ENCODE assay signal across 12 cellular contexts in genomic region chr1:162019006-162019405, GRCh38. TPM values are rescaled to one million over a fixed set of nuclear protein-coding genes. Genes with fewer than 3 reads are reported as not detected.
DNase-seq lines count a peak whose midpoint lies in the region; ATAC-seq and TF ChIP-seq lines count a peak whose summit lies in the region.
"Had no signal": no experiment of that assay in that cellular context is flagged by ENCODE, and none has a peak within 500 bp of the region (broad histone marks: within the 10 kb centered on the region; RNA-seq: fewer than 3 reads in every experiment).

No MANE protein-coding gene starts in this region.

- peaks cover 0 to 50% (median 28%) of the 10 kb centered on the region in 12 donors for H3K4me1 ChIP-seq in heart left ventricle

- peak overlapping the region in 4 of 12 donors; percentile 12 to 28 (median 24) for H3K27ac ChIP-seq in heart left ventricle
- H3K27ac ChIP-seq: transverse colon had no signal

- TF ChIP-seq CTCF in heart left ventricle (IDR thresholded peaks at IDR 0.05) = no peak

- TF ChIP-seq POLR2A in heart left ventricle (IDR thresholded peaks at IDR 0.05) = no peak

- H3K36me3 ChIP-seq in heart left ventricle (peaks cover 0 to 24% (median 0%) of the 10 kb centered on the region in 9 donors), H7 (replicated peaks; ENCODE audit: control insufficient read depth, insufficient read depth, low read length) (no peaks in the 10 kb centered on the region)
- H3K36me3 ChIP-seq: transverse colon had no signal

- DNase-seq in COLO829 (ENCODE audit: low spot score) (peak; percentile 89), NCI-H1105 treated with DMSO at 0.1 percent for 48 hours (lab: John Stamatoyannopoulos, UW) (peak; percentile 86), SHP77 (lab: John Stamatoyannopoulos, UW) (peak; percentile 21 to 51), heart left ventricle (no peak), H7 (no peak), posterior vena cava (ENCODE audit: low spot score) (no peak)
- no peak for DNase-seq in stimulated activated naive CD8-positive, alpha-beta T cell treated with anti-CD3 and anti-CD28 coated beads, Interleukin-15, amount 100 ng/mL, for 72 hours
- DNase-seq: activated CD8-positive, alpha-beta T cell treated with anti-CD3 and anti-CD28 coated beads for 36 hours; NK-92 treated with Interleukin-12 subunit alpha and Interleukin-12 subunit beta, amount 100 ng/mL, for 24 hours; transverse colon had no signal

- H3K27me3 Mint-ChIP-seq in stimulated activated naive CD8-positive, alpha-beta T cell treated with anti-CD3 and anti-CD28 coated beads, Interleukin-15, amount 100 ng/mL, for 72 hours = peaks cover 18% of the 10 kb centered on the region

- intact Hi-C loops in heart left ventricle (cut with DNase I) = no loop called here
- intact Hi-C loops in posterior vena cava (cut with DNase I) = no loop called here

- H3K27me3 ChIP-seq in heart left ventricle (peaks cover 0 to 9% (median 0%) of the 10 kb centered on the region in 9 donors), H7 (ENCODE audit: control insufficient read depth, insufficient read depth, low read length) (peaks cover 22% of the 10 kb centered on the region)

- H3K4me1 Mint-ChIP-seq in stimulated activated naive CD8-positive, alpha-beta T cell treated with anti-CD3 and anti-CD28 coated beads, Interleukin-15, amount 100 ng/mL, for 72 hours = peaks cover 11% of the 10 kb centered on the region

- ATAC-seq in heart left ventricle (peak in 3 of 4 donors; percentile 16 to 24 (median 19)), HG03108 (IDR thresholded peaks at IDR 0.05; ENCODE audit: unreplicated experiment) (no peak)
- ATAC-seq in stimulated activated naive CD8-positive, alpha-beta T cell treated with anti-CD3 and anti-CD28 coated beads, Interleukin-15, amount 100 ng/mL, for 72 hours = no peak
- ATAC-seq: activated CD8-positive, alpha-beta T cell treated with anti-CD3 and anti-CD28 coated beads for 36 hours had no signal

- H3K4me3 ChIP-seq in heart left ventricle (no peak overlapping the region), H7 (ENCODE audit: insufficient read depth, low read depth, low read length) (no peak overlapping the region)
- H3K4me3 ChIP-seq: lung, transverse colon had no signal

- H3K9me3 Mint-ChIP-seq in stimulated activated naive CD8-positive, alpha-beta T cell treated with anti-CD3 and anti-CD28 coated beads, Interleukin-15, amount 100 ng/mL, for 72 hours = no peaks in the 10 kb centered on the region
- H3K9me3 Mint-ChIP-seq: activated CD8-positive, alpha-beta T cell treated with anti-CD3 and anti-CD28 coated beads for 36 hours had no signal

- H3K9me3 ChIP-seq in heart left ventricle = no peaks in the 10 kb centered on the region
- H3K9me3 ChIP-seq: transverse colon had no signal

- no peak overlapping the region for H3K4me3 Mint-ChIP-seq in stimulated activated naive CD8-positive, alpha-beta T cell treated with anti-CD3 and anti-CD28 coated beads, Interleukin-15, amount 100 ng/mL, for 72 hours
- H3K4me3 Mint-ChIP-seq: activated CD8-positive, alpha-beta T cell treated with anti-CD3 and anti-CD28 coated beads for 36 hours had no signal

- H3K27ac Mint-ChIP-seq in stimulated activated naive CD8-positive, alpha-beta T cell treated with anti-CD3 and anti-CD28 coated beads, Interleukin-15, amount 100 ng/mL, for 72 hours = no peak overlapping the region
- H3K27ac Mint-ChIP-seq: activated CD8-positive, alpha-beta T cell treated with anti-CD3 and anti-CD28 coated beads for 36 hours had no signal

- 46 to 61% (median 60%) methylated on average over 4 of the region's 4 CpGs for WGBS in heart left ventricle, 4 donors

RNA-seq across cellular contexts. Expression of gene OLFML2B, which starts 4.7 kb away (rescaled TPM):
- total RNA-seq in heart left ventricle (10 to 100 TPM in 2 of 9 donors, 1 to 10 TPM in 5, under 1 TPM in 2; 0.75 to 39.2 (median 2.9) TPM), posterior vena cava (10 to 100 TPM; 30.8 to 49.7 TPM)
- polyA plus RNA-seq in heart left ventricle = 1 to 10 TPM in 1 of 2 donors, under 1 TPM in 1; 0.91 to 2.8 TPM
- 0.45 and 0.92 TPM in 2 replicates for total RNA-seq in H7 (2014; rRNA removed; shearing (Covaris generic))
- total RNA-seq: activated CD8-positive, alpha-beta T cell treated with anti-CD3 and anti-CD28 coated beads for 36 hours had no signal

RNA-seq across cellular contexts. Expression of gene NOS1AP, which starts 50.5 kb away (rescaled TPM):
- total RNA-seq in heart left ventricle = 1 to 10 TPM; 2.4 to 6.4 (median 4.5) TPM
- polyA plus RNA-seq in heart left ventricle = 1 to 10 TPM; 1.1 to 1.4 TPM
- 5.4 and 5.6 TPM in 2 replicates for total RNA-seq in H7 (2014; rRNA removed; shearing (Covaris generic))
- total RNA-seq in posterior vena cava = 1 to 10 TPM; 3.7 to 5.0 TPM

Comparison
In these comparisons a context has a peak if more than half of its experiments do, and no peak if none do; other contexts are left out.
1. DNase-seq: peak in COLO829 (single experiment), NCI-H1105 treated with DMSO at 0.1 percent for 48 hours (single experiment) and SHP77 (2 of 2); none in heart left ventricle (0 of 5), H7 (single experiment), stimulated activated naive CD8-positive, alpha-beta T cell treated with anti-CD3 and anti-CD28 coated beads, Interleukin-15, amount 100 ng/mL, for 72 hours (0 of 2) and posterior vena cava (single experiment).
2. ATAC-seq: peak in heart left ventricle (3 of 4); none in stimulated activated naive CD8-positive, alpha-beta T cell treated with anti-CD3 and anti-CD28 coated beads, Interleukin-15, amount 100 ng/mL, for 72 hours (single experiment) and HG03108 (single experiment).